8 cellular contexts compared by ENCODE assay signal in genomic region chr14:67359319-67359774, GRCh38. TPM values are rescaled to one million over a fixed set of nuclear protein-coding genes. Genes with fewer than 3 reads are reported as not detected.
DNase-seq lines count a peak whose midpoint lies in the region; ATAC-seq and TF ChIP-seq lines count a peak whose summit lies in the region.

No MANE protein-coding gene starts in this region.

- intact Hi-C loops in Caco-2 (cut with micrococcal nuclease; ENCODE audit: unreplicated experiment) (loop anchor here (1.0 kb wide), 1 partner anchor 118 kb away; the partner anchor contains the start of gene PALS1), gastrocnemius medialis (cut with DNase I; ENCODE audit: low total_unique reads) (loop anchor here (5.0 kb wide), 1 partner anchor 852 kb away; the partner anchor contains the start of gene GPHN)

- TF ChIP-seq POLR2A in gastrocnemius medialis (IDR thresholded peaks at IDR 0.05): peak; percentile 36 to 40

- peak overlapping the region; percentile 89 for H3K27ac ChIP-seq in cardiac muscle cell
- peak overlapping the region; percentile 89 to 98 (median 98) for H3K27ac ChIP-seq in gastrocnemius medialis

- peak overlapping the region; percentile 96 for H3K27ac Mint-ChIP-seq in Caco-2 (ENCODE audit: unreplicated experiment)
- peak overlapping the region; percentile 96 for H3K27ac Mint-ChIP-seq in activated T-cell treated with anti-CD3 and anti-CD28 coated beads, Interleukin-2, amount 50 U/mL, for 72 hours

- DNase-seq in Caco-2 (peak in 1 of 2 experiments; percentile 52), cardiac muscle cell (ENCODE audit: low read depth in 1 of 2, low spot score in 1 of 2) (peak; percentile 40 to 63), gastrocnemius medialis (no peak), medulla oblongata (ENCODE audit: extremely low spot score) (no peak), NCI-H2029 (lab: John Stamatoyannopoulos, UW) (no peak)
- no peak for DNase-seq in activated T-cell treated with anti-CD3 and anti-CD28 coated beads, Interleukin-2, amount 50 U/mL, for 72 hours

- BruUV-seq in Caco-2 (replicated peaks; lab: Mats Ljungman, UMichigan): TSS peak; percentile 37

- H3K36me3 ChIP-seq in Caco-2 (ENCODE audit: control insufficient read depth, insufficient read depth, low read length): no peaks in the 10 kb centered on the region
- peaks cover under 1% of the 10 kb centered on the region for H3K36me3 ChIP-seq in cardiac muscle cell
- H3K36me3 ChIP-seq in gastrocnemius medialis: no peaks in the 10 kb centered on the region

- H3K27me3 Mint-ChIP-seq in Caco-2 (ENCODE audit: insufficient read depth, unreplicated experiment): no peaks in the 10 kb centered on the region
- H3K27me3 Mint-ChIP-seq in activated T-cell treated with anti-CD3 and anti-CD28 coated beads, Interleukin-2, amount 50 U/mL, for 72 hours (ENCODE audit: low read depth): no peaks in the 10 kb centered on the region

- H3K9me3 Mint-ChIP-seq in Caco-2 (ENCODE audit: unreplicated experiment): no peaks in the 10 kb centered on the region
- no peaks in the 10 kb centered on the region for H3K9me3 Mint-ChIP-seq in activated T-cell treated with anti-CD3 and anti-CD28 coated beads, Interleukin-2, amount 50 U/mL, for 72 hours

- H3K4me1 ChIP-seq in Caco-2 (peaks cover 6% of the 10 kb centered on the region; the same call in 1 of the 2 replicates), cardiac muscle cell (ENCODE audit: low read depth) (peaks cover 36% of the 10 kb centered on the region), gastrocnemius medialis (peaks cover 48 to 51% of the 10 kb centered on the region in 2 donors)

- CTCF ChIA-PET in Caco-2 (lab: Charles Lee): interaction anchor here (0.6 to 0.9 kb wide), 13 partner anchors 8 to 813 kb away, joined by 3 to 5 read pairs (median 3); no protein-coding TSS in a partner anchor

- peaks cover 7% of the 10 kb centered on the region for H3K4me1 Mint-ChIP-seq in Caco-2 (ENCODE audit: low read depth, unreplicated experiment)
- peaks cover 63% of the 10 kb centered on the region for H3K4me1 Mint-ChIP-seq in activated T-cell treated with anti-CD3 and anti-CD28 coated beads, Interleukin-2, amount 50 U/mL, for 72 hours (ENCODE audit: low read depth)

- ATAC-seq in HG02852 (IDR thresholded peaks at IDR 0.05; ENCODE audit: unreplicated experiment) (peak; percentile 3), gastrocnemius medialis (peak in 1 of 2 donors; percentile 0), HG03095 (IDR thresholded peaks at IDR 0.05; ENCODE audit: unreplicated experiment) (no peak)
- ATAC-seq in activated T-cell treated with anti-CD3 and anti-CD28 coated beads, Interleukin-2, amount 50 U/mL, for 72 hours (replicated peaks in 1 of 2): no peak

- POLR2A ChIA-PET in Caco-2 (lab: Charles Lee): interaction anchor here (0.6 to 1.3 kb wide), 7 partner anchors 48 to 336 kb away, joined by 3 to 5 read pairs (median 4); partner anchors contain the start of genes PALS1, PLEKHH1 and RDH11

- H3K9me3 ChIP-seq in Caco-2: no peaks in the 10 kb centered on the region
- H3K9me3 ChIP-seq in cardiac muscle cell (ENCODE audit: low read depth): no peaks in the 10 kb centered on the region
- H3K9me3 ChIP-seq in gastrocnemius medialis: no peaks in the 10 kb centered on the region

- TF ChIP-seq CTCF in Caco-2 (IDR thresholded peaks at IDR 0.05; ENCODE audit: insufficient read depth in 1 of 2, low read depth in 1 of 2, low read length in 1 of 2, severe bottlenecking in 1 of 2, unreplicated experiment in 1 of 2): no peak
- TF ChIP-seq CTCF in cardiac muscle cell (IDR thresholded peaks at IDR 0.05; ENCODE audit: low read depth, low read length): no peak
- TF ChIP-seq CTCF in gastrocnemius medialis (IDR thresholded peaks at IDR 0.05 in 4 of 5, conservative IDR thresholded peaks at IDR 0.05 in 1 of 5): no peak

- H3K27me3 ChIP-seq in Caco-2 (replicated peaks; ENCODE audit: control insufficient read depth, insufficient read depth, low read length) (no peaks in the 10 kb centered on the region), cardiac muscle cell (no peaks in the 10 kb centered on the region), gastrocnemius medialis (no peaks in the 10 kb centered on the region)

- H3K4me3 ChIP-seq in Caco-2 (ENCODE audit: low read depth, low read length) (peak overlapping the region; percentile 58), cardiac muscle cell (peak overlapping the region; percentile 52), gastrocnemius medialis (peak overlapping the region; percentile 72 to 99 (median 88))

- H3K36me3 Mint-ChIP-seq in Caco-2 (ENCODE audit: insufficient read depth, unreplicated experiment): peaks cover 21% of the 10 kb centered on the region
- H3K36me3 Mint-ChIP-seq in activated T-cell treated with anti-CD3 and anti-CD28 coated beads, Interleukin-2, amount 50 U/mL, for 72 hours (ENCODE audit: insufficient read depth in 2 of 2): peaks cover 6 to 12% of the 10 kb centered on the region in 2 donors

- in situ Hi-C loops in gastrocnemius medialis (cut with MboI; ENCODE audit: low sequenced_read_pairs in 4 of 4): no loop called here

- peak overlapping the region; percentile 85 for H3K4me3 Mint-ChIP-seq in Caco-2 (ENCODE audit: unreplicated experiment)
- peak overlapping the region; percentile 91 to 96 for H3K4me3 Mint-ChIP-seq in activated T-cell treated with anti-CD3 and anti-CD28 coated beads, Interleukin-2, amount 50 U/mL, for 72 hours

RNA-seq across cellular contexts. Expression of gene ATP6V1D, which starts 0.3 kb away (rescaled TPM):
- 60.0 and 77.4 TPM in 2 replicates for total RNA-seq in Caco-2 (2022)
- 10 to 100 TPM; 24.5 to 27.3 TPM for total RNA-seq in activated T-cell treated with anti-CD3 and anti-CD28 coated beads, Interleukin-2, amount 50 U/mL, for 72 hours
- total RNA-seq in cardiac muscle cell: 69.0 and 107 TPM in 2 replicates
- 167 and 204 TPM in 2 replicates for polyA plus RNA-seq in cardiac muscle cell
- total RNA-seq in gastrocnemius medialis: 100 to 1,000 TPM in 1 of 4 donors, 10 to 100 TPM in 3; 69.8 to 126 (median 73.3) TPM

RNA-seq across cellular contexts. Expression of gene EIF2S1, which starts 0.8 kb away (rescaled TPM):
- total RNA-seq in Caco-2 (2022) (144 and 156 TPM in 2 replicates), cardiac muscle cell (42.7 and 88.2 TPM in 2 replicates), gastrocnemius medialis (100 to 1,000 TPM in 3 of 4 donors, 10 to 100 TPM in 1; 87.7 to 164 (median 129) TPM)
- 100 to 1,000 TPM; 132 to 172 TPM for total RNA-seq in activated T-cell treated with anti-CD3 and anti-CD28 coated beads, Interleukin-2, amount 50 U/mL, for 72 hours
- 123 and 135 TPM in 2 replicates for polyA plus RNA-seq in cardiac muscle cell

RNA-seq across cellular contexts. Expression of gene PLEK2, which starts 52.6 kb away (rescaled TPM):
- total RNA-seq in Caco-2 (2022): 35.2 and 36.5 TPM in 2 replicates
- total RNA-seq in activated T-cell treated with anti-CD3 and anti-CD28 coated beads, Interleukin-2, amount 50 U/mL, for 72 hours: 1 to 10 TPM in 1 of 2 donors, under 1 TPM in 1; 0.84 to 1.4 TPM
- 0.67 and 1.8 TPM in 2 replicates for total RNA-seq in cardiac muscle cell
- polyA plus RNA-seq in cardiac muscle cell: 0.59 and 0.92 TPM in 2 replicates
- under 1 TPM in 2 of 4 donors, not detected in 2; 0.44 to 0.94 TPM for total RNA-seq in gastrocnemius medialis

Comparison
In these comparisons a context has a peak if more than half of its experiments do, and no peak if none do; other contexts are left out.
1. DNase-seq: peak in cardiac muscle cell (2 of 2); none in activated T-cell treated with anti-CD3 and anti-CD28 coated beads, Interleukin-2, amount 50 U/mL, for 72 hours (0 of 2), gastrocnemius medialis (0 of 2), medulla oblongata (single experiment) and NCI-H2029 (single experiment).
2. RNA of gene PLEK2, which starts 52.6 kb away (total RNA-seq): 35.2 to 36.5 TPM in Caco-2; 0.67 to 1.8 TPM in cardiac muscle cell, 0.84 to 1.4 TPM in activated T-cell treated with anti-CD3 and anti-CD28 coated beads, Interleukin-2, amount 50 U/mL, for 72 hours and 0.44 to 0.94 TPM in gastrocnemius medialis; every median in the first group is over 10 times any median in the second.
3. Peak in every context shown above with its lines, with median percentiles within 50 percentile points of each other: H3K4me3 ChIP-seq.